Comparison of ENCODE assay signal across 8 cellular contexts in the genomic region with DNA sequence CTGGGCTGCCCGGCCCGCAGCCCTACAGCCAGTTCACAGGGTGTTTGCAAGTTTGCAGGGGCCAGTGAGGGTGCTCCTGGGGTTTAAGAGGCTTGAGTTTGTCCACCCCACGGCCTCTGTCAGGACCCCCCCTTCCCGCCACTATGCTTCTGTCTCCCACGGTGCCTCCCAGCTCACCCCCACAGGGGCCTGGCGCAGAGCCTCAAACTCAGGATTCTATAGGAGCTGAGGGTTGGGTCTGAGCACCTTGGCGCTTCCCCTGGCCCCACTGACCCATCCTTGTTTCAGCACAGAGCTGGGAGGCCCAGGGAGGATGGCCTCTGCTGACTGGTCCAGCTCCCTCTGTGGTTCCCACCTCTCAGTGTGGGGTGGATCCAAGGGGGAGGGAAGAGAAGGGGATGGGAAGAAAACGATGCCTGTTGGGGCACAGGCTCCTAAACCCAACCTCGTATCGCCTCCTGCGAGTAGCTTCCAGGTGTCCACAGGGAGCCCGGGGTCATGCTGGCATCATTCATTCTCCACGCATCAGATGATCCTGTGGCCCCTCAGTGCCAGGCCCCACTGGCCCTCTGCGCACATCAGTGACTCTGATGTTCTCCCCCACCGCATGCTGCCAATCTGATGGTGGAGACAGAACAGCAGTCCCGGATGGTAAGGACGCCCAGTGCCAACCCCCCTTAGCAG. TPM values are rescaled to one million over a fixed set of nuclear protein-coding genes. Genes with fewer than 3 reads are reported as not detected.
A peak's percentile ranks its signal among the peaks of the same experiment; 100 is the strongest.
DNase-seq lines count a peak whose midpoint lies in the region; ATAC-seq and TF ChIP-seq lines count a peak whose summit lies in the region.

No MANE protein-coding gene starts in this region.

- H3K27me3 Mint-ChIP-seq in activated CD4-positive, alpha-beta T cell treated with anti-CD3 and anti-CD28 coated beads, Interleukin-2, amount 10 ng/mL, durations not matched to agents 24 days and 14 days = peaks cover 2% of the 10 kb centered on the region
- no peaks in the 10 kb centered on the region for H3K27me3 Mint-ChIP-seq in stimulated activated naive B cell treated with anti-CD40 and anti-IgM and Interleukin-4, amounts not matched to agents 10 μg/mL and 1 μg/mL and 100 μg/mL, for 72 hours

- no peaks in the 10 kb centered on the region for H3K36me3 ChIP-seq in SJSA1

- H3K27me3 ChIP-seq in SJSA1 (replicated peaks) = no peaks in the 10 kb centered on the region

- peak overlapping the region; percentile 94 for H3K27ac ChIP-seq in SJSA1

- H3K27ac Mint-ChIP-seq in activated CD4-positive, alpha-beta T cell treated with anti-CD3 and anti-CD28 coated beads, Interleukin-2, amount 10 ng/mL, durations not matched to agents 24 days and 14 days = peak overlapping the region; percentile 91
- peak overlapping the region; percentile 97 for H3K27ac Mint-ChIP-seq in stimulated activated naive B cell treated with anti-CD40 and anti-IgM and Interleukin-4, amounts not matched to agents 10 μg/mL and 1 μg/mL and 100 μg/mL, for 72 hours

- H3K4me1 Mint-ChIP-seq in activated CD4-positive, alpha-beta T cell treated with anti-CD3 and anti-CD28 coated beads, Interleukin-2, amount 10 ng/mL, durations not matched to agents 24 days and 14 days = peaks cover 59% of the 10 kb centered on the region
- H3K4me1 Mint-ChIP-seq in stimulated activated naive B cell treated with anti-CD40 and anti-IgM and Interleukin-4, amounts not matched to agents 10 μg/mL and 1 μg/mL and 100 μg/mL, for 72 hours = peaks cover 74 to 98% of the 10 kb centered on the region in 2 donors

- peak overlapping the region; percentile 61 for H3K4me3 Mint-ChIP-seq in activated CD4-positive, alpha-beta T cell treated with anti-CD3 and anti-CD28 coated beads, Interleukin-2, amount 10 ng/mL, durations not matched to agents 24 days and 14 days
- H3K4me3 Mint-ChIP-seq in stimulated activated naive B cell treated with anti-CD40 and anti-IgM and Interleukin-4, amounts not matched to agents 10 μg/mL and 1 μg/mL and 100 μg/mL, for 72 hours = peak overlapping the region; percentile 57 to 63

- no peak for TF ChIP-seq CTCF in foreskin fibroblast (IDR thresholded peaks at IDR 0.05; ENCODE audit: low read depth, low read length)

- no peak for ATAC-seq in stimulated activated naive B cell treated with anti-CD40 and anti-IgM and Interleukin-4, amounts not matched to agents 10 μg/mL and 1 μg/mL and 100 μg/mL, for 72 hours (replicated peaks)
- ATAC-seq in HG03521 (IDR thresholded peaks at IDR 0.05; ENCODE audit: unreplicated experiment) = no peak

- H3K9me3 ChIP-seq in SJSA1 (replicated peaks) = no peaks in the 10 kb centered on the region

- intact Hi-C loops in activated CD4-positive, alpha-beta T cell treated with anti-CD3 and anti-CD28 coated beads, Interleukin-2, amount 10 ng/mL, durations not matched to agents 24 days and 14 days (cut with micrococcal nuclease) = loop anchor here (5.0 kb wide), 2 partner anchors 53 to 457 kb away; partner anchors contain the start of gene CPT1A

- no peak for DNase-seq in activated CD4-positive, alpha-beta T cell treated with anti-CD3 and anti-CD28 coated beads, Interleukin-2, amount 10 ng/mL, durations not matched to agents 24 days and 14 days
- no peak for DNase-seq in activated CD4-positive, alpha-beta T cell treated with anti-CD3 and anti-CD28 coated beads, Interleukin-2, amount 50 U/mL, for 48 hours
- peak in 1 of 2 experiments; percentile 57 for DNase-seq in SJSA1 (ENCODE audit: low read depth in 1 of 2, low spot score in 2 of 2)
- peak; percentile 50 to 72 for DNase-seq in foreskin fibroblast
- no peak for DNase-seq in stimulated activated naive B cell treated with anti-CD40 and anti-IgM and Interleukin-4, amounts not matched to agents 10 μg/mL and 1 μg/mL and 100 μg/mL, for 72 hours
- DNase-seq in epidermal melanocyte (ENCODE audit: insufficient read length, low spot score) = no peak
- no peak for DNase-seq in mesenteric fat pad (ENCODE audit: low spot score)

- H3K4me1 ChIP-seq in SJSA1 (replicated peaks) = peaks cover 66% of the 10 kb centered on the region

- H3K36me3 Mint-ChIP-seq in activated CD4-positive, alpha-beta T cell treated with anti-CD3 and anti-CD28 coated beads, Interleukin-2, amount 10 ng/mL, durations not matched to agents 24 days and 14 days (ENCODE audit: low read depth) = peaks cover 1% of the 10 kb centered on the region
- H3K36me3 Mint-ChIP-seq in stimulated activated naive B cell treated with anti-CD40 and anti-IgM and Interleukin-4, amounts not matched to agents 10 μg/mL and 1 μg/mL and 100 μg/mL, for 72 hours = peaks cover 0 to 2% of the 10 kb centered on the region in 2 donors

- H3K9me3 Mint-ChIP-seq in activated CD4-positive, alpha-beta T cell treated with anti-CD3 and anti-CD28 coated beads, Interleukin-2, amount 10 ng/mL, durations not matched to agents 24 days and 14 days = peaks cover 4% of the 10 kb centered on the region
- H3K9me3 Mint-ChIP-seq in stimulated activated naive B cell treated with anti-CD40 and anti-IgM and Interleukin-4, amounts not matched to agents 10 μg/mL and 1 μg/mL and 100 μg/mL, for 72 hours = peaks cover 0 to 9% of the 10 kb centered on the region in 2 donors

- no peak overlapping the region for H3K4me3 ChIP-seq in SJSA1
- no peak overlapping the region for H3K4me3 ChIP-seq in foreskin fibroblast (ENCODE audit: low read depth in 1 of 2, low read length in 2 of 2)

RNA-seq across cellular contexts. Expression of gene MYEOV, which starts 5.0 kb away (rescaled TPM):
- total RNA-seq in activated CD4-positive, alpha-beta T cell treated with anti-CD3 and anti-CD28 coated beads, Interleukin-2, amount 10 ng/mL, durations not matched to agents 24 days and 14 days = 0.21 and 0.83 TPM in 2 replicates
- total RNA-seq in SJSA1 (2014; rRNA removed; shearing (Covaris generic)) = 3.4 and 5.3 TPM in 2 replicates
- 31.4 TPM for total RNA-seq in mesenteric fat pad

Comparison
In these comparisons a context has a peak if more than half of its experiments do, and no peak if none do; other contexts are left out.
1. DNase-seq: peak in foreskin fibroblast (2 of 2); none in activated CD4-positive, alpha-beta T cell treated with anti-CD3 and anti-CD28 coated beads, Interleukin-2, amount 10 ng/mL, durations not matched to agents 24 days and 14 days (single experiment), activated CD4-positive, alpha-beta T cell treated with anti-CD3 and anti-CD28 coated beads, Interleukin-2, amount 50 U/mL, for 48 hours (0 of 2), stimulated activated naive B cell treated with anti-CD40 and anti-IgM and Interleukin-4, amounts not matched to agents 10 μg/mL and 1 μg/mL and 100 μg/mL, for 72 hours (single experiment), epidermal melanocyte (single experiment) and mesenteric fat pad (single experiment).